13 cellular contexts compared by ENCODE assay signal in the genomic region with DNA sequence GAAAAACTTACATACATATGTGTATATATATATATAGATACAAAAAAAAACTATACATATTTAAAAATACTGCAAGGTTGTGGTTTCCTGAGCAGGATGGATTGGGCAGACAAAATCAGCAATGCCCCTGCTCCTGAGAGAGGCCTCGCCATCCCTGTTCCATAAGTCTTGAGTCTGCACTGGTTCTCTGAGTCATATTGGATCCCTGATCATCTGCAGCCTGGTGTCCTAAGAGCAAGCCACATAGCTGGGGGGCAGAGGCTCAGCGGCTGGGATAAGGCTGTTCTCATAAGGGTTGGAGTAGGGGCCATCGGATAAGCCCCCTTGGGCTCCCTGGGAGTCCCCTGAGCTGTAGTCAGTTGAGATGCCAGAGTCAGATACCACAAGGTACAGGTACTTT. TPM values are rescaled to one million over a fixed set of nuclear protein-coding genes. Genes with fewer than 3 reads are reported as not detected.
A peak's percentile ranks its signal among the peaks of the same experiment; 100 is the strongest.
DNase-seq lines count a peak whose midpoint lies in the region; ATAC-seq and TF ChIP-seq lines count a peak whose summit lies in the region.
"Had no signal": no experiment of that assay in that cellular context is flagged by ENCODE, and none has a peak within 500 bp of the region (broad histone marks: within the 10 kb centered on the region; RNA-seq: fewer than 3 reads in every experiment).

No MANE protein-coding gene starts in this region.

- H3K27me3 Mint-ChIP-seq in type B pancreatic cell, result peaks cover 13% of the 10 kb centered on the region

- no peaks in the 10 kb centered on the region for H4K20me1 ChIP-seq in PC-3 (ENCODE audit: low read length)

- H3K27ac Mint-ChIP-seq in type B pancreatic cell, result no peak overlapping the region

- peaks cover 3% of the 10 kb centered on the region for H3K36me3 Mint-ChIP-seq in type B pancreatic cell

- no peak for ATAC-seq in PC-3
- no peak for ATAC-seq in lower lobe of right lung

- DNase-seq in EH (ENCODE audit: low read depth) (peak; percentile 52), PC-3 (peak; percentile 33), type B pancreatic cell (ENCODE audit: extremely low spot score, unreplicated experiment) (no peak), lower lobe of right lung (no peak)
- no peak for DNase-seq in stimulated activated CD4-positive, alpha-beta T cell treated with anti-CD3 and anti-CD28 coated beads, Interleukin-4, amount 100 ng/mL, for 1 hour
- DNase-seq: activated CD4-positive, alpha-beta T cell treated with anti-CD3 and anti-CD28 coated beads for 4 hours; effector CD8-positive, alpha-beta T cell; NCI-H2029 treated with DMSO at 0.1 percent for 48 hours; stimulated activated CD4-positive, alpha-beta T cell treated with anti-CD3 and anti-CD28 coated beads, Interleukin-2, amount 100 ng/mL, for 48 hours had no signal

- H3K9ac ChIP-seq in PC-3 (ENCODE audit: low read length) (0 out of 2 replicates have a peak overlapping the region, but pooled peaks have one; percentile 22), endocrine pancreas (ENCODE audit: control insufficient read depth, insufficient read depth, low read length) (peak overlapping the region; percentile 33)

- H2AFZ ChIP-seq in PC-3 (ENCODE audit: low read length), result no peak overlapping the region
- H2AFZ ChIP-seq: hepatocyte had no signal

- no peaks in the 10 kb centered on the region for H3K9me3 Mint-ChIP-seq in type B pancreatic cell
- H3K9me3 Mint-ChIP-seq: activated naive CD4-positive, alpha-beta T cell treated with anti-CD3 and anti-CD28 coated beads, Interleukin-2, amount 50 U/mL, for 24 hours had no signal

- H3K4me3 ChIP-seq in PC-3 (ENCODE audit: low read length), result peak overlapping the region; percentile 36; the same call in 1 of the 2 replicates
- H3K4me3 ChIP-seq in endocrine pancreas (ENCODE audit: control insufficient read depth, insufficient read depth, low read length), result no peak overlapping the region
- no peak overlapping the region for H3K4me3 ChIP-seq in skin epidermis
- H3K4me3 ChIP-seq in lower lobe of right lung, result no peak overlapping the region
- H3K4me3 ChIP-seq: hepatocyte had no signal

- H3K27ac ChIP-seq in PC-3 (ENCODE audit: low read length) (peak overlapping the region; percentile 73), skin epidermis (peak overlapping the region in 12 of 21 experiments; percentile 6 to 99 (median 35)), lower lobe of right lung (no peak overlapping the region)

- TF ChIP-seq CTCF in PC-3 (conservative IDR thresholded peaks at IDR 0.05; ENCODE audit: low read depth, low read length), result no peak
- no peak for TF ChIP-seq CTCF in type B pancreatic cell (conservative IDR thresholded peaks at IDR 0.05)
- TF ChIP-seq CTCF in lower lobe of right lung (IDR thresholded peaks at IDR 0.05), result no peak

- H3K4me1 ChIP-seq in PC-3 (ENCODE audit: insufficient read depth, low read length) (peaks cover 64% of the 10 kb centered on the region), endocrine pancreas (ENCODE audit: control insufficient read depth, insufficient read depth, low read length) (peaks cover 4% of the 10 kb centered on the region), lower lobe of right lung (peaks cover 66% of the 10 kb centered on the region)

- no peak overlapping the region for H3K4me3 Mint-ChIP-seq in type B pancreatic cell

- H3K4me2 ChIP-seq in PC-3 (ENCODE audit: low read length), result peak overlapping the region; percentile 76
- H3K4me2 ChIP-seq: hepatocyte had no signal

- peaks cover 12% of the 10 kb centered on the region for H3F3A ChIP-seq in PC-3 (ENCODE audit: low read length, unreplicated experiment)

- H3K9me2 ChIP-seq in PC-3 (replicated peaks; ENCODE audit: low read length), result no peaks in the 10 kb centered on the region

- no peaks in the 10 kb centered on the region for H3K27me3 ChIP-seq in PC-3 (ENCODE audit: low read length)
- H3K27me3 ChIP-seq in endocrine pancreas (ENCODE audit: control insufficient read depth, insufficient read depth, low read length), result no peaks in the 10 kb centered on the region
- peaks cover 3% of the 10 kb centered on the region for H3K27me3 ChIP-seq in lower lobe of right lung (ENCODE audit: low read depth)
- H3K27me3 ChIP-seq: hepatocyte had no signal

- peaks cover 27% of the 10 kb centered on the region for H3K4me1 Mint-ChIP-seq in type B pancreatic cell (ENCODE audit: unreplicated experiment)

- CTCF ChIA-PET in PC-3 (lab: Charles Lee), result interaction anchor here (0.5 to 1.8 kb wide), 7 partner anchors 24 to 104 kb away, joined by 3 to 15 read pairs (median 4); a partner anchor contains a TSS

- BruUV-seq in PC-3 (replicated peaks; lab: Mats Ljungman, UMichigan), result no TSS peak

- POLR2A ChIA-PET in PC-3 (lab: Charles Lee; ENCODE audit: unreplicated experiment), result interaction anchor here (0.6 kb wide), 3 partner anchors 9 to 158 kb away, joined by 3 read pairs; a partner anchor contains a TSS

- peaks cover 32% of the 10 kb centered on the region for H3K79me2 ChIP-seq in PC-3 (ENCODE audit: low read length)

- intact Hi-C loops in PC-3 (cut with micrococcal nuclease) (loop anchor here (1.0 to 2.0 kb wide), 2 partner anchors 84 to 105 kb away; no protein-coding TSS in a partner anchor), lower lobe of right lung (cut with DNase I) (no loop called here)

- H3K9me3 ChIP-seq in PC-3 (ENCODE audit: low read length), result no peaks in the 10 kb centered on the region
- no peaks in the 10 kb centered on the region for H3K9me3 ChIP-seq in endocrine pancreas (ENCODE audit: control insufficient read depth, low read length)
- no peaks in the 10 kb centered on the region for H3K9me3 ChIP-seq in lower lobe of right lung

- H3K36me3 ChIP-seq in PC-3 (ENCODE audit: low read depth, low read length) (no peaks in the 10 kb centered on the region), endocrine pancreas (ENCODE audit: control insufficient read depth, insufficient read depth, low read length) (no peaks in the 10 kb centered on the region), lower lobe of right lung (peaks cover 12% of the 10 kb centered on the region)

RNA-seq across cellular contexts. Expression of a gene that starts 3.3 kb away (rescaled TPM):
- total RNA-seq in PC-3 (2014; rRNA removed), result 5.2 and 6.1 TPM in 2 replicates
- total RNA-seq in type B pancreatic cell (ENCODE audit: low replicate concordance), result 2.7 and 4.3 TPM in 2 replicates
- total RNA-seq in lower lobe of right lung, result 3.6 TPM

RNA-seq across cellular contexts. Expression of a gene that starts 6.4 kb away (rescaled TPM):
- total RNA-seq in PC-3 (2014; rRNA removed), result 23.0 and 23.2 TPM in 2 replicates
- total RNA-seq in type B pancreatic cell (ENCODE audit: low replicate concordance), result 9.2 and 11.4 TPM in 2 replicates
- total RNA-seq in lower lobe of right lung, result 16.4 TPM

RNA-seq across cellular contexts. Expression of a gene that starts 22.5 kb away (rescaled TPM):
- 38.0 and 51.2 TPM in 2 replicates for total RNA-seq in PC-3 (2014; rRNA removed)
- 11.1 and 15.9 TPM in 2 replicates for total RNA-seq in type B pancreatic cell (ENCODE audit: low replicate concordance)
- total RNA-seq in lower lobe of right lung, result 21.3 TPM

RNA-seq across cellular contexts. Expression of a gene that starts 31.4 kb away (rescaled TPM):
- total RNA-seq in PC-3 (2014; rRNA removed) (10.3 and 14.5 TPM in 2 replicates), type B pancreatic cell (ENCODE audit: low replicate concordance) (9.6 and 12.1 TPM in 2 replicates), lower lobe of right lung (37.3 TPM)

RNA-seq across cellular contexts. Expression of a gene that starts 31.7 kb away (rescaled TPM):
- total RNA-seq in PC-3 (2014; rRNA removed) (202 and 224 TPM in 2 replicates), type B pancreatic cell (ENCODE audit: low replicate concordance) (58.6 and 68.3 TPM in 2 replicates), lower lobe of right lung (65.7 TPM)

Comparison
In these comparisons a context has a peak if more than half of its experiments do, and no peak if none do; other contexts are left out.
1. DNase-seq: peak in EH (single experiment) and PC-3 (single experiment); none in stimulated activated CD4-positive, alpha-beta T cell treated with anti-CD3 and anti-CD28 coated beads, Interleukin-4, amount 100 ng/mL, for 1 hour (single experiment), type B pancreatic cell (single experiment) and lower lobe of right lung (single experiment).